ENCODE assay signal across 8 cellular contexts in the genomic region with DNA sequence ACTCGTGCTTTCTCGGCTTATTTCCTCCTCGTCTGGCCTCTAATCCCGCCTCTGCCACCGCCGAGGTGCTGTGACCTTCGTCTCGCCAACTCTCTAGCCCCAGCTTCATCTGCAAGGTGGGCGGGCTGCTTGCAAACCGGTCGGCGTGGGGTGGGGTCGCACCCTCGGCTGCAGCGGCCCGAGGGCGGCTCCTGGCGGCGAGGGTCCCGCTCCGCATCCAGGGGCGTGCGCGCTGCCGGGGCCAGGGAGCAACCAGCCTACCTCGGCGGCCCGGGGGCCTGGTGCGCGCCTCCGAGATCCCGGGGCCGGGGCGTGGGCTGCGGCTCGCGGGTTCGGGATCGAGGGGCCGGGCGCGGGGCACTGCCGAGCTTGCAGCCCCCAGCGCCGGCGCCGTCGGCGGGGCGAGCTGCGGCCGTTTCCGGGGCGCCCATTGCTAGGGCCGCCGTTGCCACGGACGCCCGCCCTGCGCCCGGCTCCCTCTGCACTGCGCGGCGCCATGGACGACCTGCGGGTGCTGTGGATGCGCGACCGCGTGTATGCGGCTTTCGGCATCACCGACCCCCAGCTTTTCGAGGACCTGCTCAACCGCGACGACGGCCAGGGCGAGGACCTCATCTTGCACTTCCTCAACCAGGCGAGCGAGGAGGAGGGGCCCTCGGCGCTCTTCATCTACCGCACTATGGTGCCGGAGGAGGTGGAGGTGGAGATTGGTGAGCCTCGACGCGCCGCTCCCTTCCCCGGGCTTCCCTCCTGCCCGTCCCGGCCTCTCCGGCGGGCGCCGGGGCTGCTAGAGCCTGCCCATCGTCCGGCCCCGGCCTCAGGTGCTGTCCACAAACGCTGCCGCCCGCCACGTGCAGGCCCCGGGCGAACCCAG. TPM values are rescaled to one million over a fixed set of nuclear protein-coding genes. Genes with fewer than 3 reads are reported as not detected.
DNase-seq lines count a peak whose midpoint lies in the region; ATAC-seq lines count a peak whose summit lies in the region.

DNAH10 (plus strand) TSS at position 461 of the 874 bp plus-strand sequence; CDS start at position 497, 36 bp downstream.

- peaks cover 2% of the 10 kb centered on the region in 2 experiments for H3K36me3 ChIP-seq in trophoblast cell (ENCODE audit: control insufficient read depth in 1 of 2, insufficient read depth in 2 of 2, low read length in 2 of 2)

- H3K4me3 ChIP-seq in trophoblast cell (ENCODE audit: low read depth, low read length) = peak within 1 kb of the TSS; percentile 70

- H4K8ac ChIP-seq in trophoblast cell (ENCODE audit: low read depth, low read length) = peak within 1 kb of the TSS; percentile 41

- no peak within 1 kb of the TSS for H3K23ac ChIP-seq in trophoblast cell (ENCODE audit: low read length)

- no peak within 1 kb of the TSS for H2BK12ac ChIP-seq in trophoblast cell (ENCODE audit: low read length)

- H3K9me3 ChIP-seq in trophoblast cell (ENCODE audit: insufficient read depth, low read depth, low read length) = peaks cover 2% of the 10 kb centered on the region

- H2BK120ac ChIP-seq in trophoblast cell (ENCODE audit: insufficient read depth, low read length, poor library complexity) = no peak within 1 kb of the TSS

- H3K4me2 ChIP-seq in trophoblast cell (ENCODE audit: low read length) = peak within 1 kb of the TSS; percentile 97

- peak within 1 kb of the TSS; percentile 37 for H2AFZ ChIP-seq in trophoblast cell (ENCODE audit: insufficient read depth, low read length, poor library complexity)

- no peak within 1 kb of the TSS for H3K9ac ChIP-seq in trophoblast cell (ENCODE audit: low read length)

- H3K79me1 ChIP-seq in trophoblast cell (ENCODE audit: low read length) = no peaks in the 10 kb centered on the region

- WGBS in trophoblast cell (ENCODE audit: extremely low coverage, insufficient coverage, insufficient read length) = no CpG with 5 or more reads among the region's 105 CpGs

- H2AK5ac ChIP-seq in trophoblast cell (ENCODE audit: low read length) = no peak within 1 kb of the TSS

- H3K27ac ChIP-seq in trophoblast cell (ENCODE audit: low read depth, low read length) = no peak within 1 kb of the TSS

- H3K4ac ChIP-seq in trophoblast cell (ENCODE audit: low read depth, low read length) = no peak within 1 kb of the TSS

- no peak within 1 kb of the TSS for H2BK5ac ChIP-seq in trophoblast cell (ENCODE audit: low read depth, low read length, poor library complexity)

- peak within 1 kb of the TSS; percentile 33 for H3K14ac ChIP-seq in trophoblast cell (ENCODE audit: low read length)

- no peak within 1 kb of the TSS for H4K12ac ChIP-seq in trophoblast cell (ENCODE audit: low read depth, low read length)

- H4K91ac ChIP-seq in trophoblast cell (ENCODE audit: low read depth, low read length) = no peak within 1 kb of the TSS

- DNase-seq in DMS114 treated with DMSO at 0.1 percent for 48 hours (lab: John Stamatoyannopoulos, UW; ENCODE audit: unreplicated experiment) = peak; percentile 27
- DNase-seq in NCI-H1105 (lab: John Stamatoyannopoulos, UW) = peak; percentile 77
- peak; percentile 58 for DNase-seq in activated T-cell treated with anti-CD3 and anti-CD28 coated beads for 48 hours (ENCODE audit: low read depth)
- peak; percentile 65 for DNase-seq in germinal center (ENCODE audit: low spot score)
- peak in 1 of 2 donors; percentile 13 for DNase-seq in trophoblast cell
- DNase-seq in SHP77 (lab: John Stamatoyannopoulos, UW) = no peak
- DNase-seq in NCI-H1048 (lab: John Stamatoyannopoulos, UW) = no peak

- no peak within 1 kb of the TSS for H3K18ac ChIP-seq in trophoblast cell (ENCODE audit: low read length)

- ATAC-seq in GM21367 (IDR thresholded peaks at IDR 0.05; ENCODE audit: unreplicated experiment) = peak; percentile 59

- H3K27me3 ChIP-seq in trophoblast cell (ENCODE audit: insufficient read depth, low read length) = peaks cover 8% of the 10 kb centered on the region

- H3K4me1 ChIP-seq in trophoblast cell (ENCODE audit: control insufficient read depth in 1 of 2, insufficient read depth in 2 of 2, low read length in 2 of 2) = peaks cover 7 to 10% of the 10 kb centered on the region in 2 experiments

- H3K79me2 ChIP-seq in trophoblast cell (ENCODE audit: control insufficient read depth, insufficient read depth, low read length, poor library complexity) = no peaks in the 10 kb centered on the region

RNA-seq across cellular contexts. Expression of gene DNAH10, which starts in this region (rescaled TPM):
- 2.6 and 3.3 TPM in 2 replicates for polyA plus RNA-seq in trophoblast cell (2013)

Comparison
In these comparisons a context has a peak if more than half of its experiments do, and no peak if none do; other contexts are left out.
1. DNase-seq: peak in DMS114 treated with DMSO at 0.1 percent for 48 hours (single experiment), NCI-H1105 (single experiment), activated T-cell treated with anti-CD3 and anti-CD28 coated beads for 48 hours (single experiment) and germinal center (single experiment); none in SHP77 (0 of 2) and NCI-H1048 (single experiment).